ENCODE assay signal across 1 cellular context in genomic region chr16:51243836-51244483, GRCh38.
TF ChIP-seq lines count a peak whose summit lies in the region.

No MANE protein-coding gene starts in this region.

TF ChIP-seq in HepG2, 621 proteins besides CTCF, POLR2A, EP300 and RAD21 (continued from another document and continues in another):
- TF ChIP-seq, protein P1, sequence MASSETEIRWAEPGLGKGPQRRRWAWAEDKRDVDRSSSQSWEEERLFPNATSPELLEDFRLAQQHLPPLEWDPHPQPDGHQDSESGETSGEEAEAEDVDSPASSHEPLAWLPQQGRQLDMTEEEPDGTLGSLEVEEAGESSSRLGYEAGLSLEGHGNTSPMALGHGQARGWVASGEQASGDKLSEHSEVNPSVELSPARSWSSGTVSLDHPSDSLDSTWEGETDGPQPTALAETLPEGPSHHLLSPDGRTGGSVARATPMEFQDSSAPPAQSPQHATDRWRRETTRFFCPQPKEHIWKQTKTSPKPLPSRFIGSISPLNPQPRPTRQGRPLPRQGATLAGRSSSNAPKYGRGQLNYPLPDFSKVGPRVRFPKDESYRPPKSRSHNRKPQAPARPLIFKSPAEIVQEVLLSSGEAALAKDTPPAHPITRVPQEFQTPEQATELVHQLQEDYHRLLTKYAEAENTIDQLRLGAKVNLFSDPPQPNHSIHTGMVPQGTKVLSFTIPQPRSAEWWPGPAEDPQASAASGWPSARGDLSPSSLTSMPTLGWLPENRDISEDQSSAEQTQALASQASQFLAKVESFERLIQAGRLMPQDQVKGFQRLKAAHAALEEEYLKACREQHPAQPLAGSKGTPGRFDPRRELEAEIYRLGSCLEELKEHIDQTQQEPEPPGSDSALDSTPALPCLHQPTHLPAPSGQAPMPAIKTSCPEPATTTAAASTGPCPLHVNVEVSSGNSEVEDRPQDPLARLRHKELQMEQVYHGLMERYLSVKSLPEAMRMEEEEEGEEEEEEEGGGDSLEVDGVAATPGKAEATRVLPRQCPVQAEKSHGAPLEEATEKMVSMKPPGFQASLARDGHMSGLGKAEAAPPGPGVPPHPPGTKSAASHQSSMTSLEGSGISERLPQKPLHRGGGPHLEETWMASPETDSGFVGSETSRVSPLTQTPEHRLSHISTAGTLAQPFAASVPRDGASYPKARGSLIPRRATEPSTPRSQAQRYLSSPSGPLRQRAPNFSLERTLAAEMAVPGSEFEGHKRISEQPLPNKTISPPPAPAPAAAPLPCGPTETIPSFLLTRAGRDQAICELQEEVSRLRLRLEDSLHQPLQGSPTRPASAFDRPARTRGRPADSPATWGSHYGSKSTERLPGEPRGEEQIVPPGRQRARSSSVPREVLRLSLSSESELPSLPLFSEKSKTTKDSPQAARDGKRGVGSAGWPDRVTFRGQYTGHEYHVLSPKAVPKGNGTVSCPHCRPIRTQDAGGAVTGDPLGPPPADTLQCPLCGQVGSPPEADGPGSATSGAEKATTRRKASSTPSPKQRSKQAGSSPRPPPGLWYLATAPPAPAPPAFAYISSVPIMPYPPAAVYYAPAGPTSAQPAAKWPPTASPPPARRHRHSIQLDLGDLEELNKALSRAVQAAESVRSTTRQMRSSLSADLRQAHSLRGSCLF (CRISPR knock-in tag; IDR thresholded peaks at IDR 0.05; ENCODE audit: borderline replicate concordance), result no peak
- TF ChIP-seq SATB2 (CRISPR knock-in tag; IDR thresholded peaks at IDR 0.05) (no peak), ZNF326 (CRISPR knock-in tag; IDR thresholded peaks at IDR 0.05; ENCODE audit: borderline replicate concordance) (no peak), ZNF274 (CRISPR knock-in tag; IDR thresholded peaks at IDR 0.05) (no peak), ATF6 (CRISPR knock-in tag; conservative IDR thresholded peaks at IDR 0.05) (no peak), SP2 (CRISPR knock-in tag; IDR thresholded peaks at IDR 0.05) (no peak), SMARCE1 (IDR thresholded peaks at IDR 0.05; ENCODE audit: borderline replicate concordance) (no peak), ZNF24 (IDR thresholded peaks at IDR 0.05) (no peak), RNF2 (conservative IDR thresholded peaks at IDR 0.05; ENCODE audit: low read depth) (no peak), NRL (CRISPR knock-in tag; IDR thresholded peaks at IDR 0.05; ENCODE audit: borderline replicate concordance) (no peak), GATAD2A (CRISPR knock-in tag; IDR thresholded peaks at IDR 0.05) (peak; percentile 87), SNAPC4 (CRISPR knock-in tag; IDR thresholded peaks at IDR 0.05) (no peak), SKI (IDR thresholded peaks at IDR 0.05; ENCODE audit: partially characterized antibody) (no peak), ISX (CRISPR knock-in tag; conservative IDR thresholded peaks at IDR 0.05) (no peak), ATF5 (CRISPR knock-in tag; IDR thresholded peaks at IDR 0.05; ENCODE audit: low read depth) (no peak), ZGPAT (CRISPR knock-in tag; IDR thresholded peaks at IDR 0.05) (peak; percentile 79), POLR2AphosphoS5 (IDR thresholded peaks at IDR 0.05; ENCODE audit: low read depth, low read length) (no peak), ZNF138 (CRISPR knock-in tag; IDR thresholded peaks at IDR 0.05; ENCODE audit: low read depth) (no peak), PREB (CRISPR knock-in tag; IDR thresholded peaks at IDR 0.05) (no peak), ZNF451 (CRISPR knock-in tag; IDR thresholded peaks at IDR 0.05) (no peak), ZFAT (CRISPR knock-in tag; conservative IDR thresholded peaks at IDR 0.05) (no peak), TARDBP (CRISPR knock-in tag; IDR thresholded peaks at IDR 0.05) (peak; percentile 72), SOX5 (CRISPR knock-in tag; IDR thresholded peaks at IDR 0.05; ENCODE audit: borderline replicate concordance) (peak; percentile 91), REXO4 (CRISPR knock-in tag; IDR thresholded peaks at IDR 0.05; ENCODE audit: borderline replicate concordance) (no peak), SAP130 (CRISPR knock-in tag; IDR thresholded peaks at IDR 0.05; ENCODE audit: low read depth) (peak; percentile 78), ZNF547 (CRISPR knock-in tag; IDR thresholded peaks at IDR 0.05) (no peak), BORCS8-MEF2B (CRISPR knock-in tag; IDR thresholded peaks at IDR 0.05) (no peak), IRX3 (CRISPR knock-in tag; IDR thresholded peaks at IDR 0.05; ENCODE audit: borderline replicate concordance, low read depth) (no peak)
- TF ChIP-seq, protein P2, sequence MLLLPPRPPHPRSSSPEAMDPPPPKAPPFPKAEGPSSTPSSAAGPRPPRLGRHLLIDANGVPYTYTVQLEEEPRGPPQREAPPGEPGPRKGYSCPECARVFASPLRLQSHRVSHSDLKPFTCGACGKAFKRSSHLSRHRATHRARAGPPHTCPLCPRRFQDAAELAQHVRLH (CRISPR knock-in tag; IDR thresholded peaks at IDR 0.05; ENCODE audit: borderline replicate concordance, low read depth), result peak; percentile 61; the same call in 1 of the 2 replicates
- TF ChIP-seq, protein P3, sequence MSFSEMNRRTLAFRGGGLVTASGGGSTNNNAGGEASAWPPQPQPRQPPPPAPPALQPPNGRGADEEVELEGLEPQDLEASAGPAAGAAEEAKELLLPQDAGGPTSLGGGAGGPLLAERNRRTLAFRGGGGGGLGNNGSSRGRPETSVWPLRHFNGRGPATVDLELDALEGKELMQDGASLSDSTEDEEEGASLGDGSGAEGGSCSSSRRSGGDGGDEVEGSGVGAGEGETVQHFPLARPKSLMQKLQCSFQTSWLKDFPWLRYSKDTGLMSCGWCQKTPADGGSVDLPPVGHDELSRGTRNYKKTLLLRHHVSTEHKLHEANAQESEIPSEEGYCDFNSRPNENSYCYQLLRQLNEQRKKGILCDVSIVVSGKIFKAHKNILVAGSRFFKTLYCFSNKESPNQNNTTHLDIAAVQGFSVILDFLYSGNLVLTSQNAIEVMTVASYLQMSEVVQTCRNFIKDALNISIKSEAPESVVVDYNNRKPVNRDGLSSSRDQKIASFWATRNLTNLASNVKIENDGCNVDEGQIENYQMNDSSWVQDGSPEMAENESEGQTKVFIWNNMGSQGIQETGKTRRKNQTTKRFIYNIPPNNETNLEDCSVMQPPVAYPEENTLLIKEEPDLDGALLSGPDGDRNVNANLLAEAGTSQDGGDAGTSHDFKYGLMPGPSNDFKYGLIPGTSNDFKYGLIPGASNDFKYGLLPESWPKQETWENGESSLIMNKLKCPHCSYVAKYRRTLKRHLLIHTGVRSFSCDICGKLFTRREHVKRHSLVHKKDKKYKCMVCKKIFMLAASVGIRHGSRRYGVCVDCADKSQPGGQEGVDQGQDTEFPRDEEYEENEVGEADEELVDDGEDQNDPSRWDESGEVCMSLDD (CRISPR knock-in tag; IDR thresholded peaks at IDR 0.05; ENCODE audit: borderline replicate concordance), result peak; percentile 91
- TF ChIP-seq, protein P4, sequence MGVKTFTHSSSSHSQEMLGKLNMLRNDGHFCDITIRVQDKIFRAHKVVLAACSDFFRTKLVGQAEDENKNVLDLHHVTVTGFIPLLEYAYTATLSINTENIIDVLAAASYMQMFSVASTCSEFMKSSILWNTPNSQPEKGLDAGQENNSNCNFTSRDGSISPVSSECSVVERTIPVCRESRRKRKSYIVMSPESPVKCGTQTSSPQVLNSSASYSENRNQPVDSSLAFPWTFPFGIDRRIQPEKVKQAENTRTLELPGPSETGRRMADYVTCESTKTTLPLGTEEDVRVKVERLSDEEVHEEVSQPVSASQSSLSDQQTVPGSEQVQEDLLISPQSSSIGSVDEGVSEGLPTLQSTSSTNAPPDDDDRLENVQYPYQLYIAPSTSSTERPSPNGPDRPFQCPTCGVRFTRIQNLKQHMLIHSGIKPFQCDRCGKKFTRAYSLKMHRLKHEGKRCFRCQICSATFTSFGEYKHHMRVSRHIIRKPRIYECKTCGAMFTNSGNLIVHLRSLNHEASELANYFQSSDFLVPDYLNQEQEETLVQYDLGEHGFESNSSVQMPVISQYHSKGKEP (CRISPR knock-in tag; IDR thresholded peaks at IDR 0.05), result no peak
- TF ChIP-seq, protein P5, sequence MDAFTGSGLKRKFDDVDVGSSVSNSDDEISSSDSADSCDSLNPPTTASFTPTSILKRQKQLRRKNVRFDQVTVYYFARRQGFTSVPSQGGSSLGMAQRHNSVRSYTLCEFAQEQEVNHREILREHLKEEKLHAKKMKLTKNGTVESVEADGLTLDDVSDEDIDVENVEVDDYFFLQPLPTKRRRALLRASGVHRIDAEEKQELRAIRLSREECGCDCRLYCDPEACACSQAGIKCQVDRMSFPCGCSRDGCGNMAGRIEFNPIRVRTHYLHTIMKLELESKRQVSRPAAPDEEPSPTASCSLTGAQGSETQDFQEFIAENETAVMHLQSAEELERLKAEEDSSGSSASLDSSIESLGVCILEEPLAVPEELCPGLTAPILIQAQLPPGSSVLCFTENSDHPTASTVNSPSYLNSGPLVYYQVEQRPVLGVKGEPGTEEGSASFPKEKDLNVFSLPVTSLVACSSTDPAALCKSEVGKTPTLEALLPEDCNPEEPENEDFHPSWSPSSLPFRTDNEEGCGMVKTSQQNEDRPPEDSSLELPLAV (CRISPR knock-in tag; conservative IDR thresholded peaks at IDR 0.05; ENCODE audit: low read depth), result no peak
- TF ChIP-seq, protein P6, sequence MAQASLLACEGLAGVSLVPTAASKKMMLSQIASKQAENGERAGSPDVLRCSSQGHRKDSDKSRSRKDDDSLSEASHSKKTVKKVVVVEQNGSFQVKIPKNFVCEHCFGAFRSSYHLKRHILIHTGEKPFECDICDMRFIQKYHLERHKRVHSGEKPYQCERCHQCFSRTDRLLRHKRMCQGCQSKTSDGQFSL (CRISPR knock-in tag; IDR thresholded peaks at IDR 0.05), result no peak
